Comparison of ENCODE assay signal across 8 cellular contexts in genomic region chr14:67820428-67820881, GRCh38. TPM values are rescaled to one million over a fixed set of nuclear protein-coding genes. Genes with fewer than 3 reads are reported as not detected.
A peak's percentile ranks its signal among the peaks of the same experiment; 100 is the strongest.
DNase-seq lines count a peak whose midpoint lies in the region; ATAC-seq, FAIRE-seq and TF ChIP-seq lines count a peak whose summit lies in the region.

No MANE protein-coding gene starts in this region.

- H3K36me3 Mint-ChIP-seq in activated T-cell treated with anti-CD3 and anti-CD28 coated beads, Interleukin-2, amount 50 U/mL, for 4 hours (ENCODE audit: insufficient read depth): no peaks in the 10 kb centered on the region

- peak overlapping the region; percentile 99 for H3K4me3 Mint-ChIP-seq in activated T-cell treated with anti-CD3 and anti-CD28 coated beads, Interleukin-2, amount 50 U/mL, for 4 hours

- TF ChIP-seq CTCF in cardiac fibroblast (IDR thresholded peaks at IDR 0.05; ENCODE audit: low read depth, low read length) (no peak), mucosa of descending colon (IDR thresholded peaks at IDR 0.05) (no peak)

- no peak for ATAC-seq in activated T-cell treated with anti-CD3 and anti-CD28 coated beads, Interleukin-2, amount 50 U/mL, for 4 hours
- ATAC-seq in mucosa of descending colon: peak; percentile 73
- ATAC-seq in GM18858 (IDR thresholded peaks at IDR 0.05; ENCODE audit: unreplicated experiment): no peak

- peak overlapping the region; percentile 93 to 94 for H3K4me3 ChIP-seq in cardiac fibroblast (replicated peaks in 1 of 2; ENCODE audit: low read depth in 2 of 2, low read length in 2 of 2)
- H3K4me3 ChIP-seq in mucosa of descending colon: peak overlapping the region; percentile 70

- H3K27me3 Mint-ChIP-seq in activated T-cell treated with anti-CD3 and anti-CD28 coated beads, Interleukin-2, amount 50 U/mL, for 4 hours (ENCODE audit: low read depth): no peaks in the 10 kb centered on the region

- DNase-seq in activated T-cell treated with anti-CD3 and anti-CD28 coated beads, Interleukin-2, amount 50 U/mL, for 4 hours: no peak
- no peak for DNase-seq in activated T-cell treated with anti-CD3 and anti-CD28 coated beads, Interleukin-2, amount 50 U/mL, for 1 hour
- DNase-seq in NOMO-1 treated with DMSO at 0.1 percent for 48 hours (lab: John Stamatoyannopoulos, UW; ENCODE audit: unreplicated experiment): peak; percentile 41
- DNase-seq in cardiac fibroblast (ENCODE audit: low read depth in 2 of 2): peak; percentile 20 to 44
- peak in 1 of 3 donors; percentile 68 for DNase-seq in mucosa of descending colon
- no peak for DNase-seq in GM12892 (ENCODE audit: insufficient read length)
- no peak for DNase-seq in C1 segment of cervical spinal cord (lab: John Stamatoyannopoulos, UW)

- peaks cover 17% of the 10 kb centered on the region for H3K4me1 ChIP-seq in mucosa of descending colon (ENCODE audit: low read depth)

- H3K9me3 ChIP-seq in mucosa of descending colon: no peaks in the 10 kb centered on the region

- intact Hi-C loops in mucosa of descending colon (cut with DNase I, micrococcal nuclease): no loop called here

- no peaks in the 10 kb centered on the region for H3K9me3 Mint-ChIP-seq in activated T-cell treated with anti-CD3 and anti-CD28 coated beads, Interleukin-2, amount 50 U/mL, for 4 hours

- no peaks in the 10 kb centered on the region for H3K36me3 ChIP-seq in mucosa of descending colon (ENCODE audit: low read depth)

- FAIRE-seq in GM12892 (lab: Jason Lieb, UNC): no peak

- peaks cover 34% of the 10 kb centered on the region for H3K4me1 Mint-ChIP-seq in activated T-cell treated with anti-CD3 and anti-CD28 coated beads, Interleukin-2, amount 50 U/mL, for 4 hours (ENCODE audit: low read depth)

- TF ChIP-seq POLR2A in GM12892 (IDR thresholded peaks at IDR 0.05; ENCODE audit: low read depth, low read length): no peak

RNA-seq across cellular contexts. Expression of gene RAD51B, which starts 0.9 kb away (rescaled TPM):
- total RNA-seq in activated T-cell treated with anti-CD3 and anti-CD28 coated beads, Interleukin-2, amount 50 U/mL, for 4 hours: 10 to 100 TPM; 10.6 to 16.1 (median 14.2) TPM
- total RNA-seq in mucosa of descending colon: 10 to 100 TPM; 15.8 to 23.3 (median 20.9) TPM
- polyA plus RNA-seq in GM12892 (2012; ENCODE audit: missing spikeins): 19.6 TPM

RNA-seq across cellular contexts. Expression of gene ZFYVE26, which starts 4.1 kb away (rescaled TPM):
- 10 to 100 TPM; 12.3 to 13.6 (median 12.8) TPM for total RNA-seq in activated T-cell treated with anti-CD3 and anti-CD28 coated beads, Interleukin-2, amount 50 U/mL, for 4 hours
- 10 to 100 TPM; 23.4 to 31.7 (median 29.1) TPM for total RNA-seq in mucosa of descending colon
- polyA plus RNA-seq in GM12892 (2012; ENCODE audit: missing spikeins): 7.4 TPM

Comparison
In these comparisons a context has a peak if more than half of its experiments do, and no peak if none do; other contexts are left out.
1. DNase-seq: peak in NOMO-1 treated with DMSO at 0.1 percent for 48 hours (single experiment) and cardiac fibroblast (2 of 2); none in activated T-cell treated with anti-CD3 and anti-CD28 coated beads, Interleukin-2, amount 50 U/mL, for 4 hours (single experiment), activated T-cell treated with anti-CD3 and anti-CD28 coated beads, Interleukin-2, amount 50 U/mL, for 1 hour (single experiment), GM12892 (single experiment) and C1 segment of cervical spinal cord (0 of 14).